ENCODE assay signal across 14 cellular contexts in genomic region chr10:22684707-22685106, GRCh38. TPM values are rescaled to one million over a fixed set of nuclear protein-coding genes. Genes with fewer than 3 reads are reported as not detected.
DNase-seq lines count a peak whose midpoint lies in the region; ATAC-seq, FAIRE-seq and TF ChIP-seq lines count a peak whose summit lies in the region.
"Had no signal": no experiment of that assay in that cellular context is flagged by ENCODE, and none has a peak within 500 bp of the region (broad histone marks: within the 10 kb centered on the region; RNA-seq: fewer than 3 reads in every experiment).

No MANE protein-coding gene starts in this region.

- H3K4me3 ChIP-seq in MM.1S (ENCODE audit: low read length) (no peak overlapping the region), astrocyte (ENCODE audit: insufficient read depth, low read depth, low read length) (no peak overlapping the region), spleen (no peak overlapping the region), right atrium auricular region (no peak overlapping the region)
- H3K4me3 ChIP-seq: esophagus squamous epithelium, pancreas had no signal

- no peak overlapping the region for H3K9ac ChIP-seq in MM.1S (ENCODE audit: low read length)
- no peak overlapping the region for H3K9ac ChIP-seq in astrocyte (ENCODE audit: low read length)

- no peaks in the 10 kb centered on the region for H3K27me3 Mint-ChIP-seq in activated T-cell treated with anti-CD3 and anti-CD28 coated beads, Interleukin-2, amount 50 U/mL, for 24 hours
- H3K27me3 Mint-ChIP-seq in astrocyte (ENCODE audit: low read depth, unreplicated experiment): no peaks in the 10 kb centered on the region

- H3K9me2 ChIP-seq in MM.1S (replicated peaks; ENCODE audit: insufficient read depth, low read length): no peaks in the 10 kb centered on the region

- no peak for TF ChIP-seq POLR2A in spleen (IDR thresholded peaks at IDR 0.05)
- TF ChIP-seq POLR2A in GM12891 (IDR thresholded peaks at IDR 0.05; ENCODE audit: low read depth, low read length): no peak

- intact Hi-C loops in spleen (cut with DNase I; ENCODE audit: low total_unique reads): no loop called here

- H2AFZ ChIP-seq in MM.1S (ENCODE audit: low read length): no peak overlapping the region
- H2AFZ ChIP-seq in astrocyte (ENCODE audit: low read depth, low read length): no peak overlapping the region

- no peaks in the 10 kb centered on the region for H3K9me3 ChIP-seq in MM.1S (replicated peaks; ENCODE audit: insufficient read depth, low read length)
- no peaks in the 10 kb centered on the region for H3K9me3 ChIP-seq in astrocyte (ENCODE audit: insufficient read depth, low read depth, low read length)
- no peaks in the 10 kb centered on the region for H3K9me3 ChIP-seq in spleen
- H3K9me3 ChIP-seq in right atrium auricular region: no peaks in the 10 kb centered on the region
- H3K9me3 ChIP-seq: esophagus squamous epithelium, pancreas had no signal

- peak overlapping the region; percentile 98 for H3K27ac Mint-ChIP-seq in activated T-cell treated with anti-CD3 and anti-CD28 coated beads, Interleukin-2, amount 50 U/mL, for 24 hours
- H3K27ac Mint-ChIP-seq in astrocyte (ENCODE audit: unreplicated experiment): peak overlapping the region; percentile 77

- H3K4me1 ChIP-seq in MM.1S (ENCODE audit: low read length) (peaks cover 38% of the 10 kb centered on the region), astrocyte (ENCODE audit: insufficient read depth, low read length) (peaks cover 31% of the 10 kb centered on the region), spleen (peaks cover 40 to 100% (median 90%) of the 10 kb centered on the region in 6 donors), right atrium auricular region (peaks cover 0 to 44% of the 10 kb centered on the region in 2 donors)

- peaks cover 21% of the 10 kb centered on the region for H3K36me3 Mint-ChIP-seq in activated T-cell treated with anti-CD3 and anti-CD28 coated beads, Interleukin-2, amount 50 U/mL, for 24 hours (ENCODE audit: low read depth)
- H3K36me3 Mint-ChIP-seq in astrocyte (ENCODE audit: low read depth, unreplicated experiment): peaks cover 2% of the 10 kb centered on the region

- WGBS in spleen, 5 donors: 76 to 87% (median 81%) methylated on average over 5 of the region's 5 CpGs

- H3K4me3 Mint-ChIP-seq in activated T-cell treated with anti-CD3 and anti-CD28 coated beads, Interleukin-2, amount 50 U/mL, for 24 hours: no peak overlapping the region
- no peak overlapping the region for H3K4me3 Mint-ChIP-seq in astrocyte (ENCODE audit: unreplicated experiment)

- H3K79me2 ChIP-seq in MM.1S (ENCODE audit: low read length) (peaks cover 75% of the 10 kb centered on the region), astrocyte (ENCODE audit: insufficient read depth, low read length) (peaks cover 85% of the 10 kb centered on the region)

- ATAC-seq in stimulated activated naive CD8-positive, alpha-beta T cell treated with anti-CD3 and anti-CD28 coated beads, Interleukin-15, Interleukin-2, amounts not matched to agents 100 U/mL and 50 U/mL, for 24 hours: no peak
- ATAC-seq: pancreas had no signal

- H3K4me1 Mint-ChIP-seq in activated T-cell treated with anti-CD3 and anti-CD28 coated beads, Interleukin-2, amount 50 U/mL, for 24 hours (ENCODE audit: low read depth): peaks cover 91% of the 10 kb centered on the region
- peaks cover 51% of the 10 kb centered on the region for H3K4me1 Mint-ChIP-seq in astrocyte (ENCODE audit: low read depth, unreplicated experiment)

- no peak for TF ChIP-seq CTCF in MM.1S (IDR thresholded peaks at IDR 0.05; ENCODE audit: low read length)
- no peak for TF ChIP-seq CTCF in astrocyte (IDR thresholded peaks at IDR 0.05; ENCODE audit: insufficient read depth, low read depth, low read length)
- no peak for TF ChIP-seq CTCF in spleen (IDR thresholded peaks at IDR 0.05 in 8 of 11, conservative IDR thresholded peaks at IDR 0.05 in 3 of 11)
- no peak for TF ChIP-seq CTCF in right atrium auricular region (IDR thresholded peaks at IDR 0.05)

- H3K9me3 Mint-ChIP-seq in activated T-cell treated with anti-CD3 and anti-CD28 coated beads, Interleukin-2, amount 50 U/mL, for 24 hours: no peaks in the 10 kb centered on the region
- H3K9me3 Mint-ChIP-seq in astrocyte (ENCODE audit: unreplicated experiment): no peaks in the 10 kb centered on the region

- DNase-seq in activated T-cell treated with anti-CD3 and anti-CD28 coated beads, Interleukin-2, amount 50 U/mL, for 24 hours: no peak
- no peak for DNase-seq in activated T-cell treated with anti-CD3 and anti-CD28 coated beads for 4 hours
- DNase-seq in MM.1S: no peak
- no peak for DNase-seq in astrocyte (ENCODE audit: low read depth)
- no peak for DNase-seq in spleen
- DNase-seq in GM12891 (ENCODE audit: insufficient read length, low spot score): no peak
- no peak for DNase-seq in right atrium auricular region (ENCODE audit: low spot score)
- DNase-seq in stimulated activated naive CD8-positive, alpha-beta T cell treated with anti-CD3 and anti-CD28 coated beads, Interleukin-15, Interleukin-2, amounts not matched to agents 100 U/mL and 50 U/mL, for 24 hours: no peak
- DNase-seq: activated CD4-positive, CD25-positive, alpha-beta regulatory T cell treated with anti-CD3 and anti-CD28 coated beads, Interleukin-2, amount 50 U/mL, for 72 hours; esophagus squamous epithelium; NCI-H187 treated with DMSO at 0.1 percent for 48 hours; pancreas; stimulated activated CD4-positive, alpha-beta T cell treated with anti-CD3 and anti-CD28 coated beads, Interleukin-15, amount 100 ng/mL, for 24 hours had no signal

- H3K27me3 ChIP-seq in MM.1S (replicated peaks; ENCODE audit: insufficient read depth, low read length) (no peaks in the 10 kb centered on the region), astrocyte (ENCODE audit: insufficient read depth, low read length) (no peaks in the 10 kb centered on the region), spleen (replicated peaks in 1 of 7) (no peaks in the 10 kb centered on the region), right atrium auricular region (no peaks in the 10 kb centered on the region)
- H3K27me3 ChIP-seq: esophagus squamous epithelium, pancreas had no signal

- H3K4me2 ChIP-seq in MM.1S (ENCODE audit: low read depth, low read length): peak overlapping the region; percentile 90; the same call in 1 of the 2 replicates
- H3K4me2 ChIP-seq in astrocyte (ENCODE audit: low read length): no peak overlapping the region

- H3K36me3 ChIP-seq in MM.1S (replicated peaks; ENCODE audit: insufficient read depth, low read length): no peaks in the 10 kb centered on the region
- H3K36me3 ChIP-seq in astrocyte (ENCODE audit: insufficient read depth, low read length): no peaks in the 10 kb centered on the region
- no peaks in the 10 kb centered on the region for H3K36me3 ChIP-seq in spleen
- no peaks in the 10 kb centered on the region for H3K36me3 ChIP-seq in right atrium auricular region
- H3K36me3 ChIP-seq: esophagus squamous epithelium, pancreas had no signal

- H4K20me1 ChIP-seq in MM.1S (ENCODE audit: insufficient read depth, low read length) (no peaks in the 10 kb centered on the region), astrocyte (ENCODE audit: insufficient read depth, low read length) (peaks cover 47% of the 10 kb centered on the region)

- FAIRE-seq in astrocyte (lab: Jason Lieb, UNC): no peak
- no peak for FAIRE-seq in GM12891 (lab: Jason Lieb, UNC)
- FAIRE-seq: colon, pancreas had no signal

- H3F3A ChIP-seq in MM.1S (ENCODE audit: insufficient read depth, low read length): peaks cover 32% of the 10 kb centered on the region

- H3K27ac ChIP-seq in MM.1S (ENCODE audit: low read length): no peak overlapping the region
- no peak overlapping the region for H3K27ac ChIP-seq in astrocyte (ENCODE audit: low read depth, low read length)
- peak overlapping the region in 6 of 8 donors; percentile 40 to 81 (median 70) for H3K27ac ChIP-seq in spleen
- H3K27ac ChIP-seq in right atrium auricular region: no peak overlapping the region
- H3K27ac ChIP-seq: pancreas had no signal

TF ChIP-seq in GM12891, 5 proteins besides CTCF, POLR2A, EP300 and RAD21:
- TF ChIP-seq TAF1 (IDR thresholded peaks at IDR 0.05; ENCODE audit: low read depth, low read length) (no peak), PAX5 (IDR thresholded peaks at IDR 0.05; ENCODE audit: insufficient read depth, low read length, severe bottlenecking) (no peak), SPI1 (IDR thresholded peaks at IDR 0.05; ENCODE audit: low read depth, low read length) (no peak), POLR2AphosphoS5 (IDR thresholded peaks at IDR 0.05; ENCODE audit: low read depth, low read length) (no peak), POU2F2 (IDR thresholded peaks at IDR 0.05; ENCODE audit: low read depth, low read length) (no peak)

RNA-seq across cellular contexts. Expression of gene PIP4K2A, which starts 29.7 kb away (rescaled TPM):
- total RNA-seq in astrocyte (36.8 and 37.9 TPM in 2 replicates), spleen (100 to 1,000 TPM in 5 of 7 donors, 10 to 100 TPM in 2; 95.1 to 168 (median 136) TPM), right atrium auricular region (10 to 100 TPM; 12.1 to 18.3 TPM)
- 10 to 100 TPM; 30.1 to 35.7 (median 30.6) TPM for polyA plus RNA-seq in spleen
- polyA plus RNA-seq in GM12891 (2012; ENCODE audit: low read depth, missing spikeins): 40.5 TPM

Comparison
In these comparisons a context has a peak if more than half of its experiments do, and no peak if none do; other contexts are left out.
1. H3K27ac ChIP-seq: peak in spleen (6 of 8); none in MM.1S (single experiment), astrocyte (single experiment) and right atrium auricular region (0 of 2).